ENCODE assay signal across 11 cellular contexts in genomic region chr11:64661146-64661545, GRCh38.
DNase-seq lines count a peak whose midpoint lies in the region; ATAC-seq and TF ChIP-seq lines count a peak whose summit lies in the region.
"Had no signal": no experiment of that assay in that cellular context is flagged by ENCODE, and none has a peak within 500 bp of the region (broad histone marks: within the 10 kb centered on the region; RNA-seq: fewer than 3 reads in every experiment).

No MANE protein-coding gene starts in this region.

- no peaks in the 10 kb centered on the region for H3K36me3 Mint-ChIP-seq in mesothelial cell of epicardium
- H3K36me3 Mint-ChIP-seq: CD8-positive, alpha-beta memory T cell had no signal

- H3K9me3 ChIP-seq in gastroesophageal sphincter (no peaks in the 10 kb centered on the region), skeletal muscle satellite cell (replicated peaks; ENCODE audit: low read length) (no peaks in the 10 kb centered on the region)
- H3K9me3 ChIP-seq: tibial nerve had no signal

- H3K4me3 Mint-ChIP-seq in mesothelial cell of epicardium, result no peak overlapping the region

- H3K9ac ChIP-seq in skeletal muscle satellite cell (ENCODE audit: low read depth, low read length), result peak overlapping the region; percentile 89

- peaks cover 6% of the 10 kb centered on the region for H3K4me1 Mint-ChIP-seq in mesothelial cell of epicardium
- H3K4me1 Mint-ChIP-seq: CD8-positive, alpha-beta memory T cell had no signal

- peaks cover 5% of the 10 kb centered on the region for H3K27me3 ChIP-seq in gastroesophageal sphincter
- H3K27me3 ChIP-seq in skeletal muscle satellite cell (ENCODE audit: control insufficient read depth, insufficient read depth, low read length), result no peaks in the 10 kb centered on the region
- H3K27me3 ChIP-seq: tibial nerve had no signal

- no peak for TF ChIP-seq EP300 in gastroesophageal sphincter (IDR thresholded peaks at IDR 0.05)

- peak overlapping the region; percentile 86 for H3K4me2 ChIP-seq in skeletal muscle satellite cell (ENCODE audit: low read length)

- H3K9me3 Mint-ChIP-seq in mesothelial cell of epicardium, result peaks cover 5% of the 10 kb centered on the region
- H3K9me3 Mint-ChIP-seq: CD8-positive, alpha-beta memory T cell had no signal

- ATAC-seq in gastroesophageal sphincter (peak; percentile 72), GM21619 (IDR thresholded peaks at IDR 0.05; ENCODE audit: unreplicated experiment) (no peak)

- H3K4me3 ChIP-seq in gastroesophageal sphincter (peak overlapping the region in 1 of 2 donors; percentile 12), skeletal muscle satellite cell (ENCODE audit: low read length) (peak overlapping the region; percentile 68)

- TF ChIP-seq CTCF in gastroesophageal sphincter (IDR thresholded peaks at IDR 0.05) (no peak), mesothelial cell of epicardium (IDR thresholded peaks at IDR 0.05; ENCODE audit: unreplicated experiment) (no peak)

- WGBS in gastroesophageal sphincter (ENCODE audit: low coverage in 1 of 2), 2 donors, result 58% methylated on average over 2 of the region's 6 CpGs; no CpG with 5 or more reads in 1 of the 2 donors

- H3K27ac Mint-ChIP-seq in mesothelial cell of epicardium, result no peak overlapping the region
- H3K27ac Mint-ChIP-seq: CD8-positive, alpha-beta memory T cell had no signal

- H3K4me1 ChIP-seq in gastroesophageal sphincter, result peaks cover 0 to 8% (median 0%) of the 10 kb centered on the region in 3 donors
- H3K4me1 ChIP-seq in skeletal muscle satellite cell (ENCODE audit: control insufficient read depth, insufficient read depth, low read length), result peaks cover 34% of the 10 kb centered on the region

- no peaks in the 10 kb centered on the region for H3K27me3 Mint-ChIP-seq in mesothelial cell of epicardium (ENCODE audit: low read depth)

- H3K36me3 ChIP-seq in gastroesophageal sphincter (no peaks in the 10 kb centered on the region), skeletal muscle satellite cell (ENCODE audit: insufficient read depth, low read length) (no peaks in the 10 kb centered on the region)
- H3K36me3 ChIP-seq: tibial nerve had no signal

- DNase-seq in EH (ENCODE audit: low read depth) (peak; percentile 79), T1000 (lab: John Stamatoyannopoulos, UW) (peak; percentile 76), kidney tubule cell (ENCODE audit: low spot score) (no peak), mesothelial cell of epicardium (ENCODE audit: low spot score in 2 of 2, unreplicated experiment in 2 of 2) (no peak)
- DNase-seq in activated CD8-positive, alpha-beta memory T cell treated with anti-CD3 and anti-CD28 coated beads, Interleukin-2, amount 50 U/mL, for 4 hours, result no peak
- DNase-seq: CD8-positive, alpha-beta memory T cell; NCI-H146 had no signal

- no peak overlapping the region for H3K27ac ChIP-seq in gastroesophageal sphincter

- TF ChIP-seq POLR2A in gastroesophageal sphincter (IDR thresholded peaks at IDR 0.05), result no peak

Comparison
In these comparisons a context has a peak if more than half of its experiments do, and no peak if none do; other contexts are left out.
1. DNase-seq: peak in EH (single experiment) and T1000 (single experiment); none in kidney tubule cell (single experiment), activated CD8-positive, alpha-beta memory T cell treated with anti-CD3 and anti-CD28 coated beads, Interleukin-2, amount 50 U/mL, for 4 hours (single experiment) and mesothelial cell of epicardium (0 of 2).